17 cellular contexts compared by ENCODE assay signal in the genomic region with DNA sequence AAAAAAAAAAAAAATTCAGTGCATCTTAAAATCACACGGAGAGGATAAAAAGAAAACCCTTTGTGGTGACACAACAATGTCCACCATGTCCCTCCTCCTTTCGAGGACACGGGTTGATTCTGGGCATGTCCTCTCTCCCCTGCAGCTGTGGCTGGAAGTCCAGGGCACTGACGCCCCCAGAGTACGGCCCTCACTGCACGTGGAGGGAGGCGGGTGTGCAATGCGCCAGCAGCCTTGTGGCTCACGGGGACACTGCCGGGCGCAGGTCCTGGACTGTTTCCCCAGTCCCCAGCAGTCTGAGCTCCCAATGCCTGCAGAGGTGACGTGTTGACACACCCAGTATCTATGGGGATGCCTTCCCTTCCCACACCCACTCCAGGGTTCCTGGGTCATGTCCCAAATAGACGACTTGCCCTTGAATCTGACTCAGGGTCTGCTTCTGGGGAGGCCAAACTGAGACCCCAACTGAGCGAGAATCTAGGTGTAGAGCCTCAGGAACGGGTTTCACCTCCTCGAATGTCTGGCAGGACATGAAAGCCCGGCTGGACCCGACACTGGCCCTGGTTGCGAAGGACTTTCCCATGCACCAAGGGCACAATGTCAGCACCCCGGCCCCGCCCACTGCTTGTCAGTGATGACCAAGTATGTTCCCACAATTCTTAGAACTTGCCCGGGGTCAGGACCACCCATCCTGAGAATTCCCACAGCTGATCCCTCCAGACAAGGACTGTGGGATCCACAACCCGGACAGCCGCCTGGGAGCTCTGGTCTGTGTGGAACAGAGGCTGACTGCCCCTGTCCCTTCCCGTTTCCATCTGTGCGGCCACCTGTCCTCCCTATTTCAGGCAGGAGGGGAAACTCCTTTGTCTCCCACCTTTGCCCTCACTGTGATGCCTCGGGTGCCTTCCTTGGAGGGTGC.
DNase-seq lines count a peak whose midpoint lies in the region; ATAC-seq, FAIRE-seq and TF ChIP-seq lines count a peak whose summit lies in the region.
"Had no signal": no experiment of that assay in that cellular context is flagged by ENCODE, and none has a peak within 500 bp of the region (broad histone marks: within the 10 kb centered on the region; RNA-seq: fewer than 3 reads in every experiment).

No MANE protein-coding gene starts in this region.

- FAIRE-seq in HepG2 (lab: Jason Lieb, UNC) (no peak), GM12891 (lab: Jason Lieb, UNC) (no peak)
- FAIRE-seq: D721Med, H54 had no signal

- TF ChIP-seq POLR2A in HepG2 (IDR thresholded peaks at IDR 0.05; ENCODE audit: insufficient read depth in 1 of 2, low read depth in 2 of 2, low read length in 2 of 2) = no peak
- no peak for TF ChIP-seq POLR2A in right lobe of liver (IDR thresholded peaks at IDR 0.05)
- no peak for TF ChIP-seq POLR2A in GM12891 (IDR thresholded peaks at IDR 0.05; ENCODE audit: low read depth, low read length)

- H3K27ac ChIP-seq in HepG2 (ENCODE audit: extremely low read length, insufficient read depth, low read length) (no peak overlapping the region), right lobe of liver (no peak overlapping the region)
- H3K27ac ChIP-seq: 22Rv1 had no signal

- H3K4me1 ChIP-seq in HepG2 (ENCODE audit: insufficient read depth, low read length) (peaks cover 26% of the 10 kb centered on the region), right lobe of liver (no peaks in the 10 kb centered on the region)

- H3K36me3 ChIP-seq in HepG2 (replicated peaks in 1 of 2; ENCODE audit: control insufficient read depth in 1 of 2, insufficient read depth in 2 of 2, low read length in 2 of 2) = no peaks in the 10 kb centered on the region
- no peaks in the 10 kb centered on the region for H3K36me3 ChIP-seq in right lobe of liver

- no TSS peak for BruUV-seq in HepG2 (replicated peaks; lab: Mats Ljungman, UMichigan)

- H3K9ac ChIP-seq in HepG2 (ENCODE audit: insufficient read depth, low read depth, low read length) = no peak overlapping the region

- WGBS in HepG2 (ENCODE audit: low lambda C conversion rate) = 21% methylated on average over 22 of the region's 27 CpGs
- WGBS in right lobe of liver (ENCODE audit: insufficient coverage, low coverage, low lambda C conversion rate, missing lambda C conversion rate) = 48% methylated on average over 5 of the region's 27 CpGs

- CTCF ChIA-PET in HepG2 (lab: Yijun Ruan, JAX; ENCODE audit: low intra/inter-chr PET ratio, low total read pairs) = no interaction called here

- H3K27me3 ChIP-seq in HepG2 (ENCODE audit: control insufficient read depth in 1 of 2, insufficient read depth in 2 of 2, low read length in 2 of 2) (peaks cover 3 to 24% of the 10 kb centered on the region in 2 experiments; a peak in 4 of 5 replicates), right lobe of liver (no peaks in the 10 kb centered on the region)

- no peak for TF ChIP-seq RAD21 in HepG2 (CRISPR knock-in tag; IDR thresholded peaks at IDR 0.05)

- TF ChIP-seq CTCF in HepG2 (CRISPR knock-in tag; IDR thresholded peaks at IDR 0.05) = no peak
- no peak for TF ChIP-seq CTCF in right lobe of liver (IDR thresholded peaks at IDR 0.05)

- H2AFZ ChIP-seq in HepG2 (ENCODE audit: low read length) = no peak overlapping the region

- peak; percentile 28 for DNase-seq in NCI-H82 (lab: John Stamatoyannopoulos, UW)
- DNase-seq in NCI-H82 treated with DMSO at 0.1 percent for 48 hours (lab: John Stamatoyannopoulos, UW; ENCODE audit: unreplicated experiment) = no peak
- no peak for DNase-seq in HepG2 (ENCODE audit: low spot score)
- no peak for DNase-seq in right lobe of liver
- DNase-seq in left colon = no peak
- DNase-seq in GM12891 (ENCODE audit: insufficient read length, low spot score) = no peak
- DNase-seq in NCI-H128 (lab: John Stamatoyannopoulos, UW; ENCODE audit: unreplicated experiment) = no peak
- DNase-seq in stimulated activated naive CD4-positive, alpha-beta T cell treated with Interleukin-2 at 50 U/mL for 16 hours (lab: John Stamatoyannopoulos, UW) = no peak
- DNase-seq: CD8-positive, alpha-beta T cell; COR-L47; DMS153; DND-41; GDM1 had no signal

- ATAC-seq in HepG2 (no peak; the same call in 2 of the 3 replicates), right lobe of liver (no peak), left colon (peak; percentile 32)
- ATAC-seq: CD8-positive, alpha-beta T cell; HCT116 had no signal

- no peaks in the 10 kb centered on the region for H4K20me1 ChIP-seq in HepG2 (ENCODE audit: insufficient read depth, low read length)

- in situ Hi-C loops in HepG2 (cut with HindIII; ENCODE audit: extremely low pct_ligation_motif_present, low pct_unique_long_range_greater_than_20kb) = no loop called here

- TF ChIP-seq EP300 in HepG2 (IDR thresholded peaks at IDR 0.05; ENCODE audit: low read depth in 2 of 2, low read length in 2 of 2) = no peak
- TF ChIP-seq EP300 in HepG2 (CRISPR knock-in tag; IDR thresholded peaks at IDR 0.05; ENCODE audit: borderline replicate concordance) = no peak

- intact Hi-C loops in HepG2 (cut with micrococcal nuclease; ENCODE audit: unreplicated experiment) (no loop called here), right lobe of liver (cut with DNase I) (no loop called here), left colon (cut with DNase I, micrococcal nuclease) (no loop called here)

- H3K4me2 ChIP-seq in HepG2 (ENCODE audit: low read depth, low read length) = no peak overlapping the region

- H3K9me3 ChIP-seq in HepG2 (ENCODE audit: low read length) (no peaks in the 10 kb centered on the region), right lobe of liver (no peaks in the 10 kb centered on the region)

- H3K4me3 ChIP-seq in HepG2 (replicated peaks in 1 of 3; ENCODE audit: insufficient read depth in 1 of 3, low read depth in 2 of 3, low read length in 3 of 3) (no peak overlapping the region), right lobe of liver (no peak overlapping the region)

- H3K79me2 ChIP-seq in HepG2 (ENCODE audit: insufficient read depth, low read length) = no peaks in the 10 kb centered on the region

- POLR2A ChIA-PET in HepG2 (lab: Yijun Ruan, JAX) = no interaction called here

TF ChIP-seq in HepG2, 621 proteins besides CTCF, POLR2A, EP300 and RAD21:
- peak; percentile 65; the same call in 1 of the 2 replicates for TF ChIP-seq ZBTB33 (CRISPR knock-in tag; IDR thresholded peaks at IDR 0.05)
- no peak for TF ChIP-seq ZNF75D (CRISPR knock-in tag; IDR thresholded peaks at IDR 0.05; ENCODE audit: borderline replicate concordance)

TF ChIP-seq in GM12891, 5 proteins besides CTCF, POLR2A, EP300 and RAD21:
- TF ChIP-seq SPI1 (IDR thresholded peaks at IDR 0.05; ENCODE audit: low read depth, low read length) = no peak
- TF ChIP-seq TAF1 (IDR thresholded peaks at IDR 0.05; ENCODE audit: low read depth, low read length) = no peak
- no peak for TF ChIP-seq POU2F2 (IDR thresholded peaks at IDR 0.05; ENCODE audit: low read depth, low read length)
- no peak for TF ChIP-seq PAX5 (IDR thresholded peaks at IDR 0.05; ENCODE audit: insufficient read depth, low read length, severe bottlenecking)
- TF ChIP-seq POLR2AphosphoS5 (IDR thresholded peaks at IDR 0.05; ENCODE audit: low read depth, low read length) = no peak
